ENCODE assay signal across 16 cellular contexts in the genomic region with DNA sequence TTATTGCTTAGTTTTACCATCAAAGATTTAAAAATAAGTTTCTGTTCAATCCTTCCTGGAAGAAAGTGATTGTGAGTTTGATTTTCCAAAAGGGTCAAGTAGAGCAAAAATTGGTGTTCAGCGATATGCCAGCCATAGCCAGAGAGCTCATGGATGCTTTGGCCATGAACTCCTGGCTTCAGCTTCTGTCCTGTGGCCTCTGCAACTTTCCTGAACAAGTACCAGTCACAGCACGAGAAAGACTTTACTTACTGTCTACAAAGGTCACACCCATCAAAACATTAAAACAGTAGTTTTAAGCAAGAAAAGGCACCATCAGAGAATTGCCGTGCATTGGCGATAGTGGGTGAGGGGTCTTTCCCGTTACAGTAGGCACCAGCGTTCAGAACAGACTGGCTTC.
DNase-seq lines count a peak whose midpoint lies in the region; ATAC-seq and TF ChIP-seq lines count a peak whose summit lies in the region.
"Had no signal": no experiment of that assay in that cellular context is flagged by ENCODE, and none has a peak within 500 bp of the region (broad histone marks: within the 10 kb centered on the region; RNA-seq: fewer than 3 reads in every experiment).

No MANE protein-coding gene starts in this region.

- ATAC-seq in Right ventricle myocardium inferior (peak; percentile 61), left ventricle myocardium superior (peak; percentile 63)
- ATAC-seq in activated naive CD8-positive, alpha-beta T cell treated with anti-CD3 and anti-CD28 coated beads, Interleukin-2, amount 50 U/mL, for 24 hours: no peak

- H3K27me3 Mint-ChIP-seq in progenitor cell of endocrine pancreas: no peaks in the 10 kb centered on the region
- no peaks in the 10 kb centered on the region for H3K27me3 Mint-ChIP-seq in activated naive CD8-positive, alpha-beta T cell treated with anti-CD3 and anti-CD28 coated beads, Interleukin-2, amount 50 U/mL, for 24 hours
- no peaks in the 10 kb centered on the region for H3K27me3 Mint-ChIP-seq in activated naive CD4-positive, alpha-beta T cell treated with anti-CD3 and anti-CD28 coated beads for 36 hours (ENCODE audit: low read depth)
- H3K27me3 Mint-ChIP-seq: B cell; CD4-positive, alpha-beta T cell had no signal

- H3K27ac Mint-ChIP-seq in progenitor cell of endocrine pancreas: peak overlapping the region; percentile 63
- H3K27ac Mint-ChIP-seq in activated naive CD8-positive, alpha-beta T cell treated with anti-CD3 and anti-CD28 coated beads, Interleukin-2, amount 50 U/mL, for 24 hours: no peak overlapping the region
- H3K27ac Mint-ChIP-seq in activated naive CD4-positive, alpha-beta T cell treated with anti-CD3 and anti-CD28 coated beads for 36 hours: no peak overlapping the region
- H3K27ac Mint-ChIP-seq: B cell; CD4-positive, alpha-beta T cell; H9 had no signal

- H3K4me3 Mint-ChIP-seq in progenitor cell of endocrine pancreas (ENCODE audit: low read depth): no peak overlapping the region
- H3K4me3 Mint-ChIP-seq in activated naive CD8-positive, alpha-beta T cell treated with anti-CD3 and anti-CD28 coated beads, Interleukin-2, amount 50 U/mL, for 24 hours: no peak overlapping the region
- no peak overlapping the region for H3K4me3 Mint-ChIP-seq in activated naive CD4-positive, alpha-beta T cell treated with anti-CD3 and anti-CD28 coated beads for 36 hours
- H3K4me3 Mint-ChIP-seq: B cell; CD4-positive, alpha-beta T cell; H9 had no signal

- DNase-seq in Right ventricle myocardium inferior (ENCODE audit: missing footprints) (no peak), cardiac septum (ENCODE audit: low spot score) (no peak), left ventricle myocardium superior (no peak), progenitor cell of endocrine pancreas (ENCODE audit: low spot score, unreplicated experiment) (no peak), SW 1271 (lab: John Stamatoyannopoulos, UW) (no peak), NK-92 (lab: John Stamatoyannopoulos, UW; ENCODE audit: unreplicated experiment) (no peak)
- DNase-seq in activated naive CD8-positive, alpha-beta T cell treated with anti-CD3 and anti-CD28 coated beads, Interleukin-2, amount 50 U/mL, for 24 hours: no peak
- no peak for DNase-seq in activated naive CD4-positive, alpha-beta T cell treated with anti-CD3 and anti-CD28 coated beads for 36 hours
- DNase-seq: ACHN; C1 segment of cervical spinal cord; Calu3; CD4-positive, alpha-beta T cell; DMS 273 treated with DMSO at 0.1 percent for 48 hours; GOT3; H9 had no signal

- peaks cover 20% of the 10 kb centered on the region for H3K4me1 Mint-ChIP-seq in progenitor cell of endocrine pancreas (ENCODE audit: low read depth)
- no peaks in the 10 kb centered on the region for H3K4me1 Mint-ChIP-seq in activated naive CD8-positive, alpha-beta T cell treated with anti-CD3 and anti-CD28 coated beads, Interleukin-2, amount 50 U/mL, for 24 hours
- H3K4me1 Mint-ChIP-seq in activated naive CD4-positive, alpha-beta T cell treated with anti-CD3 and anti-CD28 coated beads for 36 hours (ENCODE audit: low read depth): no peaks in the 10 kb centered on the region
- H3K4me1 Mint-ChIP-seq: B cell, H9 had no signal

- TF ChIP-seq CTCF in progenitor cell of endocrine pancreas (IDR thresholded peaks at IDR 0.05; ENCODE audit: unreplicated experiment): no peak

- intact Hi-C loops in Right ventricle myocardium inferior (cut with DNase I): no loop called here
- intact Hi-C loops in cardiac septum (cut with DNase I): loop anchor here (10.0 kb wide), 1 partner anchor 753 kb away; a partner anchor contains a TSS
- intact Hi-C loops in left ventricle myocardium superior (cut with micrococcal nuclease): no loop called here
- intact Hi-C loops in activated naive CD4-positive, alpha-beta T cell treated with anti-CD3 and anti-CD28 coated beads for 36 hours (cut with micrococcal nuclease): no loop called here

- CTCF ChIA-PET in activated naive CD4-positive, alpha-beta T cell treated with anti-CD3 and anti-CD28 coated beads for 36 hours (lab: Charles Lee): no interaction called here

- H3K36me3 Mint-ChIP-seq in progenitor cell of endocrine pancreas (ENCODE audit: insufficient read depth): peaks cover 1% of the 10 kb centered on the region
- H3K36me3 Mint-ChIP-seq in activated naive CD8-positive, alpha-beta T cell treated with anti-CD3 and anti-CD28 coated beads, Interleukin-2, amount 50 U/mL, for 24 hours (ENCODE audit: low read depth): no peaks in the 10 kb centered on the region
- H3K36me3 Mint-ChIP-seq in activated naive CD4-positive, alpha-beta T cell treated with anti-CD3 and anti-CD28 coated beads for 36 hours (ENCODE audit: low read depth): no peaks in the 10 kb centered on the region

- peaks cover 3% of the 10 kb centered on the region for H3K9me3 Mint-ChIP-seq in progenitor cell of endocrine pancreas (ENCODE audit: low read depth)
- H3K9me3 Mint-ChIP-seq in activated naive CD8-positive, alpha-beta T cell treated with anti-CD3 and anti-CD28 coated beads, Interleukin-2, amount 50 U/mL, for 24 hours: peaks cover 4% of the 10 kb centered on the region
- peaks cover 2% of the 10 kb centered on the region for H3K9me3 Mint-ChIP-seq in activated naive CD4-positive, alpha-beta T cell treated with anti-CD3 and anti-CD28 coated beads for 36 hours
- H3K9me3 Mint-ChIP-seq: CD4-positive, alpha-beta T cell; H9 had no signal
